2 cellular contexts compared by ENCODE assay signal in genomic region chr10:27893320-27894014, GRCh38.
A peak's percentile ranks its signal among the peaks of the same experiment; 100 is the strongest.
TF ChIP-seq lines count a peak whose summit lies in the region.

No MANE protein-coding gene starts in this region.

TF ChIP-seq in HEK293, 187 proteins besides CTCF, POLR2A, EP300 and RAD21 (continued from another document):
- TF ChIP-seq, protein P1, sequence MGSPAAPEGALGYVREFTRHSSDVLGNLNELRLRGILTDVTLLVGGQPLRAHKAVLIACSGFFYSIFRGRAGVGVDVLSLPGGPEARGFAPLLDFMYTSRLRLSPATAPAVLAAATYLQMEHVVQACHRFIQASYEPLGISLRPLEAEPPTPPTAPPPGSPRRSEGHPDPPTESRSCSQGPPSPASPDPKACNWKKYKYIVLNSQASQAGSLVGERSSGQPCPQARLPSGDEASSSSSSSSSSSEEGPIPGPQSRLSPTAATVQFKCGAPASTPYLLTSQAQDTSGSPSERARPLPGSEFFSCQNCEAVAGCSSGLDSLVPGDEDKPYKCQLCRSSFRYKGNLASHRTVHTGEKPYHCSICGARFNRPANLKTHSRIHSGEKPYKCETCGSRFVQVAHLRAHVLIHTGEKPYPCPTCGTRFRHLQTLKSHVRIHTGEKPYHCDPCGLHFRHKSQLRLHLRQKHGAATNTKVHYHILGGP (tag by site-specific recombination; IDR thresholded peaks at IDR 0.05): peak; percentile 38; the same call in 1 of the 2 replicates
- no peak for TF ChIP-seq ZNF350 (tag by site-specific recombination; IDR thresholded peaks at IDR 0.05)

TF ChIP-seq in GM12878, 131 proteins besides CTCF, POLR2A, EP300 and RAD21 (continued from another document):
- no peak for TF ChIP-seq ZBTB40 (IDR thresholded peaks at IDR 0.05; ENCODE audit: borderline replicate concordance)
